1 cellular context compared by ENCODE assay signal in the genomic region with DNA sequence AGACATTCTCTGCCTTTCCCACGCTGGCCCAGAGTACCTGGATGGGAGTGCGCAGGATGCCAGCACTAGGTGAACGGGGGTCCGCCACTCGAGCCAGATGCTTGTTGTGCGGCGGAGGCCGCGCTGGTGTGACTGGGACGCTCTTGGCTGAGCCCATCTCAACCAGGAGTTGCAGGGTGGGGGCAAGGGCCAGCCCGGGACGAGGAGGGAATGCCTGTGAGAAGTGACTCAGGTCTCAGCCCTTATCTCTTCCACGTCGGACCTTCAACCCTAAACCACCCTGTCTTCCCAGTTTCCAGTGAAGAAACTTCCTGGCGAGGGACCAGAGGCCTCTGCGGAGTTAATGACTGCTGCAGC.
TF ChIP-seq lines count a peak whose summit lies in the region.

No MANE protein-coding gene starts in this region.

TF ChIP-seq in H1, 55 proteins besides CTCF, POLR2A, EP300 and RAD21:
- peak; percentile 7 for TF ChIP-seq SAP30 (IDR thresholded peaks at IDR 0.05; ENCODE audit: insufficient read depth, insufficient replicate concordance, low read length)
- no peak for TF ChIP-seq RFX5 (IDR thresholded peaks at IDR 0.05; ENCODE audit: borderline replicate concordance, low read depth, low read length)
